Comparison of ENCODE assay signal across 15 cellular contexts in the genomic region with DNA sequence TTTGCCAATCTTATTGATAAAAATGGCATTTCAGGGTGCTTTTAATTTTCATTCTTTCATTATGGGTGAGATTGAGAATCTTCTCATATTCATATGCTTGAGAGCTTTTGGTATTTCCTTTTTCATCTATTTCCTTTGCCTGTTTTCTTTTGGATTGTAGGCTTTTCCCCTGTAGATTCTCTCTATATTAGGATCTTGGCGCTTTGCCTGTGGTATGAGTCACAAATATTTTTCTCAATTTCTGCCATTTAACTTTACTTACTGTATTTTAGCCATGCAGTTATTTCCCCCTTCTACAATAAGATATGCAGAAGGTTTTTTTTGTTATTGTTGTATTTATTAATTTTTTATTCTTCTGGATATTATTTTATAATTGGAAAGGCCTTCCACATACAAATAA. TPM values are rescaled to one million over a fixed set of nuclear protein-coding genes. Genes with fewer than 3 reads are reported as not detected.
A peak's percentile ranks its signal among the peaks of the same experiment; 100 is the strongest.
DNase-seq lines count a peak whose midpoint lies in the region; ATAC-seq and TF ChIP-seq lines count a peak whose summit lies in the region.
"Had no signal": no experiment of that assay in that cellular context is flagged by ENCODE, and none has a peak within 500 bp of the region (broad histone marks: within the 10 kb centered on the region; RNA-seq: fewer than 3 reads in every experiment).

No MANE protein-coding gene starts in this region.

- in situ Hi-C loops in SK-MEL-5 (cut with HindIII; ENCODE audit: low pct_unique_long_range_greater_than_20kb, low sequenced_read_pairs) = no loop called here

- H3K9me3 Mint-ChIP-seq in osteocyte (ENCODE audit: unreplicated experiment) = peaks cover 5% of the 10 kb centered on the region
- H3K9me3 Mint-ChIP-seq: stimulated activated naive CD8-positive, alpha-beta T cell treated with anti-CD3 and anti-CD28 coated beads, Interleukin-15, Interleukin-2, amounts not matched to agents 100 ng/mL and 50 ng/mL, for 24 hours had no signal

- H3K4me3 Mint-ChIP-seq in osteocyte (ENCODE audit: unreplicated experiment) = no peak overlapping the region
- H3K4me3 Mint-ChIP-seq: brain; stimulated activated naive CD8-positive, alpha-beta T cell treated with anti-CD3 and anti-CD28 coated beads, Interleukin-15, Interleukin-2, amounts not matched to agents 100 ng/mL and 50 ng/mL, for 24 hours had no signal

- no peaks in the 10 kb centered on the region for H3K36me3 Mint-ChIP-seq in osteocyte (ENCODE audit: unreplicated experiment)
- H3K36me3 Mint-ChIP-seq: brain had no signal

- no peak for TF ChIP-seq POLR2A in esophagus squamous epithelium (IDR thresholded peaks at IDR 0.05)

- peak overlapping the region; percentile 77 for H3K27ac Mint-ChIP-seq in osteocyte (ENCODE audit: unreplicated experiment)
- H3K27ac Mint-ChIP-seq: stimulated activated naive CD8-positive, alpha-beta T cell treated with anti-CD3 and anti-CD28 coated beads, Interleukin-15, Interleukin-2, amounts not matched to agents 100 ng/mL and 50 ng/mL, for 24 hours had no signal

- H3K4me1 ChIP-seq in esophagus squamous epithelium (peaks cover 5 to 35% (median 7%) of the 10 kb centered on the region in 3 donors), aorta (ENCODE audit: control insufficient read depth in 1 of 2, insufficient read depth in 2 of 2, low read length in 2 of 2) (peaks cover 0 to 6% of the 10 kb centered on the region in 2 donors)

- WGBS in esophagus squamous epithelium, 2 donors = 38% methylated on average over 1 of the region's 1 CpG
- WGBS in aorta, 2 donors = 3 to 18% methylated on average over 1 of the region's 1 CpG

- TF ChIP-seq CTCF in esophagus squamous epithelium (IDR thresholded peaks at IDR 0.05) (no peak), osteocyte (IDR thresholded peaks at IDR 0.05) (no peak)

- H3K27me3 ChIP-seq in esophagus squamous epithelium (no peaks in the 10 kb centered on the region), aorta (ENCODE audit: control insufficient read depth in 1 of 2, insufficient read depth in 2 of 2, low read length in 1 of 2) (no peaks in the 10 kb centered on the region)

- peaks cover 60% of the 10 kb centered on the region for H3K4me1 Mint-ChIP-seq in osteocyte (ENCODE audit: unreplicated experiment)
- H3K4me1 Mint-ChIP-seq: brain had no signal

- intact Hi-C loops in esophagus squamous epithelium (cut with DNase I) = no loop called here
- intact Hi-C loops in aorta (cut with DNase I) = loop anchor here (5.0 kb wide), 1 partner anchor 41 kb away; no protein-coding TSS in a partner anchor

- H3K27me3 Mint-ChIP-seq in osteocyte (ENCODE audit: unreplicated experiment) = no peaks in the 10 kb centered on the region

- DNase-seq in GM04504 (ENCODE audit: low read depth) = peak; percentile 41
- peak; percentile 22 for DNase-seq in SK-MEL-5 (ENCODE audit: low read depth, low spot score)
- no peak for DNase-seq in esophagus squamous epithelium (lab: John Stamatoyannopoulos, UW)
- no peak for DNase-seq in osteocyte (ENCODE audit: extremely low spot score, unreplicated experiment)
- no peak for DNase-seq in activated T-cell treated with anti-CD3 and anti-CD28 coated beads for 4 hours
- DNase-seq in mesenteric fat pad (ENCODE audit: low spot score) = no peak
- no peak for DNase-seq in aorta
- DNase-seq: activated CD8-positive, alpha-beta memory T cell treated with anti-CD3 and anti-CD28 coated beads, Interleukin-2, amount 50 U/mL, for 48 hours; left colon; MV-4-11; stimulated activated CD4-positive, alpha-beta T cell treated with anti-CD3 and anti-CD28 coated beads, Interleukin-2, amount 100 ng/mL, for 48 hours had no signal

- H3K4me3 ChIP-seq in esophagus squamous epithelium (no peak overlapping the region), aorta (ENCODE audit: low read length in 2 of 2) (no peak overlapping the region)

- peak overlapping the region in 3 of 4 donors; percentile 31 to 57 (median 40) for H3K27ac ChIP-seq in esophagus squamous epithelium
- peak overlapping the region in 1 of 2 donors; percentile 51 for H3K27ac ChIP-seq in aorta (ENCODE audit: low read depth in 1 of 2, low read length in 2 of 2)

- H3K9me3 ChIP-seq in esophagus squamous epithelium (peaks cover 0 to 4% (median 0%) of the 10 kb centered on the region in 3 donors), aorta (ENCODE audit: control insufficient read depth, low read length) (no peaks in the 10 kb centered on the region)

- no peaks in the 10 kb centered on the region for H3K36me3 ChIP-seq in esophagus squamous epithelium
- H3K36me3 ChIP-seq in aorta (ENCODE audit: control insufficient read depth in 1 of 2, insufficient read depth in 2 of 2, low read length in 1 of 2) = no peaks in the 10 kb centered on the region

- ATAC-seq in GM21576 (IDR thresholded peaks at IDR 0.05; ENCODE audit: unreplicated experiment) (no peak), aorta (ENCODE audit: low FRiP score) (no peak)
- ATAC-seq: left colon, Panc1 had no signal

RNA-seq across cellular contexts. Expression of a gene that starts 21.5 kb away (rescaled TPM):
- 42.7 and 43.1 TPM in 2 replicates for total RNA-seq in SK-MEL-5 (2014; rRNA removed; shearing (Covaris generic))
- polyA plus RNA-seq in SK-MEL-5 (2015; cell fraction: cytosol; rRNA removed) = 75.5 and 93.3 TPM in 2 replicates
- polyA plus RNA-seq in SK-MEL-5 (2015; cell fraction: nucleus; rRNA removed) = 50.7 and 61.4 TPM in 2 replicates
- total RNA-seq in esophagus squamous epithelium = 10 to 100 TPM; 13.7 to 71.0 (median 17.3) TPM
- 83.4 and 85.3 TPM in 2 replicates for total RNA-seq in osteocyte
- 105 TPM for total RNA-seq in mesenteric fat pad
- total RNA-seq in aorta = 100 to 1,000 TPM in 1 of 2 donors, 10 to 100 TPM in 1; 38.4 to 122 TPM
- 10 to 100 TPM; 31.4 to 53.3 TPM for polyA plus RNA-seq in aorta

Comparison
In these comparisons a context has a peak if more than half of its experiments do, and no peak if none do; other contexts are left out.
1. DNase-seq: peak in GM04504 (single experiment) and SK-MEL-5 (single experiment); none in esophagus squamous epithelium (single experiment), osteocyte (single experiment), activated T-cell treated with anti-CD3 and anti-CD28 coated beads for 4 hours (single experiment), mesenteric fat pad (single experiment) and aorta (0 of 2).